Comparison of ENCODE assay signal across 32 cellular contexts in the genomic region with DNA sequence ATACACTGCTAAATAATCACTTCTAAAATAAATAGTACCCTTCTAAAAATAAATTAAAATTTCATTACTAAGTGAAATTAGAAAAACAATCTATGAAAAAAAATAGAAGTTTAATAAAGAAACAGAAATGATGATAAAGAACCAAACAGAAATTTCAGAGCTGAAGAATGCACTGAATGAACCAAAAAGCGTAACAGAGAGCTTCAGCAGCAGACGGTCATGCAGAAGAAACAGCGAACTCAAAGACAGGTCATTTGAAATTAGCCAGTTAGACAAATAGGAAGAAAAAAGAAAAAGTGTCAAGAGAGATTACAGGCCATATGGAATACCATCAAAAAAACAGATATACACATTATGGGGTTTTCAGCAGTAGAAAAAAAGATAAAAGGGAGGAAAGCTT.
A peak's percentile ranks its signal among the peaks of the same experiment; 100 is the strongest.
DNase-seq lines count a peak whose midpoint lies in the region; ATAC-seq, FAIRE-seq and TF ChIP-seq lines count a peak whose summit lies in the region.
"Had no signal": no experiment of that assay in that cellular context is flagged by ENCODE, and none has a peak within 500 bp of the region (broad histone marks: within the 10 kb centered on the region; RNA-seq: fewer than 3 reads in every experiment).

No MANE protein-coding gene starts in this region.

- TF ChIP-seq CTCF in HepG2 (CRISPR knock-in tag; IDR thresholded peaks at IDR 0.05) = no peak
- TF ChIP-seq CTCF in right lobe of liver (IDR thresholded peaks at IDR 0.05) = no peak
- no peak for TF ChIP-seq CTCF in K562 (IDR thresholded peaks at IDR 0.05 in 2 of 3, conservative IDR thresholded peaks at IDR 0.05 in 1 of 3; ENCODE audit: insufficient read depth in 2 of 3, low read depth in 1 of 3, low read length in 3 of 3)
- TF ChIP-seq CTCF in pancreas (IDR thresholded peaks at IDR 0.05) = no peak

- TF ChIP-seq POLR2A in HepG2 (IDR thresholded peaks at IDR 0.05; ENCODE audit: insufficient read depth in 1 of 2, low read depth in 2 of 2, low read length in 2 of 2) = no peak
- TF ChIP-seq POLR2A in right lobe of liver (IDR thresholded peaks at IDR 0.05) = no peak
- no peak for TF ChIP-seq POLR2A in K562 (conservative IDR thresholded peaks at IDR 0.05)

- 49% methylated on average over 3 of the region's 3 CpGs for WGBS in HepG2 (ENCODE audit: low lambda C conversion rate)
- WGBS in right lobe of liver (ENCODE audit: insufficient coverage, low coverage, low lambda C conversion rate, missing lambda C conversion rate) = 67% methylated on average over 3 of the region's 3 CpGs
- 5% methylated on average over 3 of the region's 3 CpGs for WGBS in K562 (ENCODE audit: insufficient coverage, low coverage, missing lambda C conversion rate)
- WGBS in pancreas, 2 donors = 94 to 96% methylated on average over 3 of the region's 3 CpGs

- peaks cover 33% of the 10 kb centered on the region for H3K9me3 ChIP-seq in HepG2 (ENCODE audit: low read length)
- H3K9me3 ChIP-seq in right lobe of liver = no peaks in the 10 kb centered on the region
- H3K9me3 ChIP-seq in K562 (replicated peaks; ENCODE audit: control insufficient read depth, insufficient read depth, low read depth, low read length) = peaks cover 2% of the 10 kb centered on the region; the same call in 1 of the 2 replicates
- H3K9me3 ChIP-seq in pancreas = no peaks in the 10 kb centered on the region
- H3K9me3 ChIP-seq: A549, BE2C, Caco-2 had no signal

- no peaks in the 10 kb centered on the region for H3K9me1 ChIP-seq in K562 (ENCODE audit: control insufficient read depth, insufficient read depth, low read length)

- H4K20me1 ChIP-seq in HepG2 (ENCODE audit: insufficient read depth, low read length) (no peaks in the 10 kb centered on the region), K562 (replicated peaks; ENCODE audit: control insufficient read depth, insufficient read depth, low read length) (no peaks in the 10 kb centered on the region)
- H4K20me1 ChIP-seq: BLaER1; BLaER1 treated with 17β-estradiol and CSF1 and Interleukin-3, amounts not matched to agents 10 nM and 100 nM had no signal

- ATAC-seq in HepG2 (no peak), right lobe of liver (no peak), K562 (no peak), pancreas (no peak)
- ATAC-seq: A549; CD8-positive, alpha-beta T cell had no signal

- H3K4me2 ChIP-seq in HepG2 (ENCODE audit: low read depth, low read length) = no peak overlapping the region
- no peak overlapping the region for H3K4me2 ChIP-seq in K562 (ENCODE audit: insufficient read depth, low read length)
- H3K4me2 ChIP-seq: A549; BLaER1; BLaER1 treated with 17β-estradiol and CSF1 and Interleukin-3, amounts not matched to agents 10 nM and 100 nM had no signal

- no peaks in the 10 kb centered on the region for H3K4me1 ChIP-seq in HepG2 (ENCODE audit: insufficient read depth, low read length)
- H3K4me1 ChIP-seq in right lobe of liver = no peaks in the 10 kb centered on the region
- no peaks in the 10 kb centered on the region for H3K4me1 ChIP-seq in K562 (replicated peaks in 1 of 2; ENCODE audit: control insufficient read depth in 2 of 2, insufficient read depth in 2 of 2, low read length in 2 of 2)
- no peaks in the 10 kb centered on the region for H3K4me1 ChIP-seq in pancreas
- H3K4me1 ChIP-seq: A549; BE2C; BLaER1; BLaER1 treated with 17β-estradiol and CSF1 and Interleukin-3, amounts not matched to agents 10 nM and 100 nM; Caco-2 had no signal

- intact Hi-C loops in HepG2 (cut with micrococcal nuclease; ENCODE audit: unreplicated experiment) (no loop called here), right lobe of liver (cut with DNase I) (no loop called here), K562 (cut with micrococcal nuclease) (no loop called here), pancreas (cut with DNase I) (no loop called here)

- CTCF ChIA-PET in HepG2 (lab: Yijun Ruan, JAX; ENCODE audit: low intra/inter-chr PET ratio, low total read pairs) = no interaction called here
- CTCF ChIA-PET in K562 (lab: Yijun Ruan, JAX; ENCODE audit: low intra/inter-chr PET ratio) = no interaction called here

- H3K4me3 ChIP-seq in HepG2 (replicated peaks in 1 of 3; ENCODE audit: insufficient read depth in 1 of 3, low read depth in 2 of 3, low read length in 3 of 3) (no peak overlapping the region), right lobe of liver (no peak overlapping the region), K562 (no peak overlapping the region), pancreas (no peak overlapping the region)
- H3K4me3 ChIP-seq: A549; BLaER1; BLaER1 treated with 17β-estradiol and CSF1 and Interleukin-3, amounts not matched to agents 10 nM and 100 nM had no signal

- TF ChIP-seq RAD21 in HepG2 (CRISPR knock-in tag; IDR thresholded peaks at IDR 0.05) (no peak), K562 (CRISPR knock-in tag; conservative IDR thresholded peaks at IDR 0.05 in 1 of 2, IDR thresholded peaks at IDR 0.05 in 1 of 2) (no peak)

- no peaks in the 10 kb centered on the region for H3K79me2 ChIP-seq in HepG2 (ENCODE audit: insufficient read depth, low read length)
- H3K79me2 ChIP-seq in K562 (ENCODE audit: control insufficient read depth, insufficient read depth, low read length) = no peaks in the 10 kb centered on the region

- no peaks in the 10 kb centered on the region for H3K27me3 ChIP-seq in HepG2 (ENCODE audit: control insufficient read depth in 1 of 2, insufficient read depth in 2 of 2, low read length in 2 of 2)
- H3K27me3 ChIP-seq in right lobe of liver = no peaks in the 10 kb centered on the region
- H3K27me3 ChIP-seq in K562 (ENCODE audit: control insufficient read depth in 2 of 2, insufficient read depth in 2 of 2, low read length in 2 of 2) = no peaks in the 10 kb centered on the region
- no peaks in the 10 kb centered on the region for H3K27me3 ChIP-seq in pancreas
- H3K27me3 ChIP-seq: BE2C; BLaER1; BLaER1 treated with 17β-estradiol and CSF1 and Interleukin-3, amounts not matched to agents 10 nM and 100 nM had no signal

- no peak overlapping the region for H3K9ac ChIP-seq in HepG2 (ENCODE audit: insufficient read depth, low read depth, low read length)
- no peak overlapping the region for H3K9ac ChIP-seq in K562 (ENCODE audit: insufficient read depth in 1 of 2, low read depth in 2 of 2, low read length in 2 of 2)
- H3K9ac ChIP-seq: BLaER1; BLaER1 treated with 17β-estradiol and CSF1 and Interleukin-3, amounts not matched to agents 10 nM and 100 nM had no signal

- H2AFZ ChIP-seq in HepG2 (ENCODE audit: low read length) = no peak overlapping the region
- H2AFZ ChIP-seq in K562 (ENCODE audit: low read depth, low read length) = no peak overlapping the region

- no peak for DNase-seq in HepG2 (ENCODE audit: low spot score)
- no peak for DNase-seq in right lobe of liver
- no peak for DNase-seq in K562 (ENCODE audit: extremely low read depth in 1 of 4, low spot score in 3 of 4)
- DNase-seq in frontal cortex (ENCODE audit: low spot score in 2 of 2) = no peak
- no peak for DNase-seq in DMS53 treated with DMSO at 0.1 percent for 48 hours (lab: John Stamatoyannopoulos, UW; ENCODE audit: unreplicated experiment)
- no peak for DNase-seq in pancreas
- DNase-seq: 8988T; ACHN; AML-193; BE2C; C1 segment of cervical spinal cord; Caco-2; Calu3; CD4-positive, alpha-beta memory T cell; CD4-positive, alpha-beta T cell; CD4-positive, CD25-positive, alpha-beta regulatory T cell; CD8-positive, alpha-beta memory T cell; CD8-positive, alpha-beta T cell; COR-L47; DMS 273 treated with DMSO at 0.1 percent for 48 hours; DMS153; DMS53; DMS79; DMS79 treated with DMSO at 0.1 percent for 48 hours; DND-41; EL had no signal

- H3K36me3 ChIP-seq in HepG2 (replicated peaks in 1 of 2; ENCODE audit: control insufficient read depth in 1 of 2, insufficient read depth in 2 of 2, low read length in 2 of 2) (no peaks in the 10 kb centered on the region), right lobe of liver (no peaks in the 10 kb centered on the region), K562 (ENCODE audit: control insufficient read depth, insufficient read depth, low read length) (no peaks in the 10 kb centered on the region), pancreas (no peaks in the 10 kb centered on the region)
- H3K36me3 ChIP-seq: BE2C; BLaER1; BLaER1 treated with 17β-estradiol and CSF1 and Interleukin-3, amounts not matched to agents 10 nM and 100 nM had no signal

- FAIRE-seq in HepG2 (lab: Jason Lieb, UNC) (no peak), K562 (lab: Jason Lieb, UNC) (no peak), frontal cortex (lab: Jason Lieb, UNC) (peak; percentile 91), pancreas (lab: Jason Lieb, UNC) (no peak)
- FAIRE-seq: A549, D721Med had no signal

- in situ Hi-C loops in HepG2 (cut with HindIII; ENCODE audit: extremely low pct_ligation_motif_present, low pct_unique_long_range_greater_than_20kb) = no loop called here
- in situ Hi-C loops in K562 (cut with MboI) = no loop called here

- no peak for TF ChIP-seq EP300 in HepG2 (IDR thresholded peaks at IDR 0.05; ENCODE audit: low read depth in 2 of 2, low read length in 2 of 2)
- no peak for TF ChIP-seq EP300 in HepG2 (CRISPR knock-in tag; IDR thresholded peaks at IDR 0.05; ENCODE audit: borderline replicate concordance)
- no peak for TF ChIP-seq EP300 in K562 (IDR thresholded peaks at IDR 0.05; ENCODE audit: low read length)

- no TSS peak for BruUV-seq in HepG2 (replicated peaks; lab: Mats Ljungman, UMichigan)
- no TSS peak for BruUV-seq in K562 (replicated peaks; lab: Mats Ljungman, UMichigan)

- H3K27ac ChIP-seq in HepG2 (ENCODE audit: extremely low read length, insufficient read depth, low read length) (no peak overlapping the region), right lobe of liver (no peak overlapping the region), K562 (ENCODE audit: extremely low read depth, low read depth, low read length) (no peak overlapping the region), pancreas (no peak overlapping the region)
- H3K27ac ChIP-seq: 22Rv1; A549; BLaER1; BLaER1 treated with 17β-estradiol and CSF1 and Interleukin-3, amounts not matched to agents 10 nM and 100 nM; C4-2B had no signal

- POLR2A ChIA-PET in HepG2 (lab: Yijun Ruan, JAX) = no interaction called here
- POLR2A ChIA-PET in K562 (lab: Yijun Ruan, JAX) = interaction anchor here (0.6 kb wide), 1 partner anchor 49 kb away, joined by 3 read pairs; no protein-coding TSS in a partner anchor

TF ChIP-seq in HepG2, 621 proteins besides CTCF, POLR2A, EP300 and RAD21 (continues in another document):
- TF ChIP-seq AHR (CRISPR knock-in tag; IDR thresholded peaks at IDR 0.05) (no peak), MYC (CRISPR knock-in tag; IDR thresholded peaks at IDR 0.05; ENCODE audit: borderline replicate concordance) (no peak), ZNF160 (CRISPR knock-in tag; IDR thresholded peaks at IDR 0.05) (peak; percentile 100)

TF ChIP-seq in K562, 482 proteins besides CTCF, POLR2A, EP300 and RAD21 (continues in another document):
- TF ChIP-seq TRIM28 (IDR thresholded peaks at IDR 0.05) = 0 out of 2 replicates have a peak, but pooled peaks have one; percentile 34
